Comparison of ENCODE assay signal across 8 cellular contexts in genomic region chr10:22988581-22989360, GRCh38.
DNase-seq lines count a peak whose midpoint lies in the region; ATAC-seq and FAIRE-seq lines count a peak whose summit lies in the region.

No MANE protein-coding gene starts in this region.

- H3K4me1 ChIP-seq in small intestine (ENCODE audit: control insufficient read depth in 2 of 2, insufficient read depth in 1 of 2, low read depth in 1 of 2, low read length in 1 of 2): no peaks in the 10 kb centered on the region

- peak; percentile 86 for FAIRE-seq in small intestine (lab: Jason Lieb, UNC)

- no peaks in the 10 kb centered on the region for H3K36me3 ChIP-seq in small intestine (ENCODE audit: control insufficient read depth in 2 of 2, insufficient read depth in 2 of 2, low read length in 2 of 2)

- H3K27ac ChIP-seq in small intestine (ENCODE audit: low read depth in 1 of 2, low read length in 1 of 2): no peak overlapping the region

- 0 to 7% (median 3%) methylated on average over 12 of the region's 12 CpGs for WGBS in small intestine, 3 donors

- ATAC-seq in GM21619 (IDR thresholded peaks at IDR 0.05; ENCODE audit: unreplicated experiment) (peak; percentile 60), GM19397 (IDR thresholded peaks at IDR 0.05; ENCODE audit: unreplicated experiment) (no peak)

- peaks cover 0 to 2% of the 10 kb centered on the region in 2 donors for H3K27me3 ChIP-seq in small intestine (ENCODE audit: control insufficient read depth in 2 of 2, insufficient read depth in 2 of 2, low read length in 2 of 2)

- no peak overlapping the region for H3K4me3 ChIP-seq in small intestine (ENCODE audit: low read depth in 1 of 2, low read length in 2 of 2)

- DNase-seq in C1 segment of cervical spinal cord (lab: John Stamatoyannopoulos, UW) (peak in 9 of 14 donors; percentile 3 to 48 (median 13)), NCI-H1436 treated with DMSO at 0.1 percent for 48 hours (lab: John Stamatoyannopoulos, UW) (peak; percentile 40), T-helper 9 cell (peak; percentile 58), astrocyte of the hippocampus (ENCODE audit: low read depth, low spot score) (peak; percentile 77), hippocampal formation (lab: John Stamatoyannopoulos, UW) (peak; percentile 36 to 88), small intestine (peak; percentile 77)

- no peaks in the 10 kb centered on the region for H3K9me3 ChIP-seq in small intestine (ENCODE audit: control insufficient read depth, low read depth)

Comparison
In these comparisons a context has a peak if more than half of its experiments do, and no peak if none do; other contexts are left out.
1. DNase-seq: peak in every context shown above with its lines; median percentile 77 in astrocyte of the hippocampus; 77 in small intestine; 62 in hippocampal formation; 58 in T-helper 9 cell; 40 in NCI-H1436 treated with DMSO at 0.1 percent for 48 hours; 13 in C1 segment of cervical spinal cord.